9 cellular contexts compared by ENCODE assay signal in genomic region chr1:240018617-240019016, GRCh38.
"Had no signal": no experiment of that assay in that cellular context is flagged by ENCODE, and none has a peak within 500 bp of the region (broad histone marks: within the 10 kb centered on the region; RNA-seq: fewer than 3 reads in every experiment).

No MANE protein-coding gene starts in this region.

- H3K36me3 ChIP-seq: HAP-1 had no signal

- H3K4me2 ChIP-seq: GM23338 had no signal

- H3K9ac ChIP-seq: GM23248 had no signal

- H2AFZ ChIP-seq: GM23248, GM23338 had no signal

- H3K4me1 ChIP-seq: HAP-1 had no signal

- DNase-seq: GOT3, H7, H9, HCEC 1CT, HFFc6 had no signal

- ATAC-seq: GM23338, HCT116 had no signal

- H3K27ac ChIP-seq: GM23248 had no signal

- H3K4me3 ChIP-seq: GM23248, GM23338, HAP-1 had no signal
